Comparison of ENCODE assay signal across 19 cellular contexts in the genomic region with DNA sequence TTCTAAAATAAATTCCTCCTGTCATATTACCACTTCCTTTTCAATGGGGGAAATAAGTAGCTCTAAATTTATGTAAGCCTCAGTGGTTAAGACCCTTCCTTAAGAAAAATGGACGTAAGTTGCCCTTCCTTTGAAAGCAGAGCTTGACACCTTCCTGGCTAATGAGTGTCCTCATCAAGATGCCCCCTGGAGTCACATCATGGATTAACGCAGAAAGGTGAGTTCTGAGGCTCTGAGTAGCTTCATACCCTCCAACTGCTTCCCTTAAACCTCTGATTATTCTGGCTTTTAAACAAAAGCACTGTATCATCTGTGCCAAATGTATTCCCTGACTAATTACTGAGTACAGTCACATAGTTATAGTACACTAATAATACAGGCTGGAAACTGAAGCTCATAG.
"Had no signal": no experiment of that assay in that cellular context is flagged by ENCODE, and none has a peak within 500 bp of the region (broad histone marks: within the 10 kb centered on the region; RNA-seq: fewer than 3 reads in every experiment).

No MANE protein-coding gene starts in this region.

- H3K4me1 ChIP-seq: neural progenitor cell, prostate gland, right atrium auricular region, suprapubic skin had no signal

- H3K9ac ChIP-seq: neural progenitor cell had no signal

- H3K4me3 ChIP-seq: cardiac muscle cell, lung, neural progenitor cell, prostate gland, right atrium auricular region, suprapubic skin had no signal

- H2AFZ ChIP-seq: neural progenitor cell had no signal

- H3K9me3 Mint-ChIP-seq: activated CD4-positive, alpha-beta memory T cell treated with anti-CD3 and anti-CD28 coated beads for 36 hours; neural progenitor cell; stimulated activated naive CD8-positive, alpha-beta T cell treated with anti-CD3 and anti-CD28 coated beads, Interleukin-15, amount 100 ng/mL, for 72 hours; WTC11 had no signal

- H3K4me3 Mint-ChIP-seq: activated CD4-positive, alpha-beta memory T cell treated with anti-CD3 and anti-CD28 coated beads for 36 hours; activated CD4-positive, alpha-beta T cell treated with anti-CD3 and anti-CD28 coated beads for 36 hours; neural progenitor cell; stimulated activated naive CD8-positive, alpha-beta T cell treated with anti-CD3 and anti-CD28 coated beads, Interleukin-15, amount 100 ng/mL, for 72 hours; WTC11 had no signal

- H3K27me3 ChIP-seq: cardiac muscle cell, neural progenitor cell, right atrium auricular region, suprapubic skin had no signal

- H3K9me3 ChIP-seq: prostate gland, right atrium auricular region, suprapubic skin had no signal

- H3K27me3 Mint-ChIP-seq: activated CD4-positive, alpha-beta memory T cell treated with anti-CD3 and anti-CD28 coated beads for 36 hours; activated CD4-positive, alpha-beta T cell treated with anti-CD3 and anti-CD28 coated beads for 36 hours; stimulated activated naive CD8-positive, alpha-beta T cell treated with anti-CD3 and anti-CD28 coated beads, Interleukin-15, amount 100 ng/mL, for 72 hours had no signal

- H3K4me1 Mint-ChIP-seq: neural progenitor cell, WTC11 had no signal

- H3K36me3 ChIP-seq: neural progenitor cell, prostate gland had no signal

- H3K4me2 ChIP-seq: neural progenitor cell had no signal

- ATAC-seq: activated CD4-positive, alpha-beta T cell treated with anti-CD3 and anti-CD28 coated beads for 36 hours; stimulated activated naive CD8-positive, alpha-beta T cell treated with anti-CD3 and anti-CD28 coated beads, Interleukin-15, amount 100 ng/mL, for 72 hours; WTC11 had no signal

- H3K27ac ChIP-seq: cardiac muscle cell, neural progenitor cell, prostate gland, right atrium auricular region, suprapubic skin had no signal

- H3K27ac Mint-ChIP-seq: activated CD4-positive, alpha-beta memory T cell treated with anti-CD3 and anti-CD28 coated beads for 36 hours; neural progenitor cell; WTC11 had no signal

- DNase-seq: activated CD4-positive, alpha-beta memory T cell treated with anti-CD3 and anti-CD28 coated beads for 36 hours; activated CD4-positive, alpha-beta T cell treated with anti-CD3 and anti-CD28 coated beads for 36 hours; activated effector memory CD4-positive, alpha-beta T cell treated with Interleukin-2 at 50 U/mL for 16 hours; activated naive CD4-positive, alpha-beta T cell treated with anti-CD3 and anti-CD28 coated beads, Interleukin-2, amount 50 U/mL, for 16 hours; erythroblast; foreskin melanocyte; hypothalamus; midbrain; stimulated activated CD4-positive, alpha-beta T cell treated with anti-CD3 and anti-CD28 coated beads, Interleukin-12 subunit alpha, Interleukin-12 subunit beta, amount 100 ng/mL, for 4 hours; stimulated activated CD4-positive, alpha-beta T cell treated with anti-CD3 and anti-CD28 coated beads, Interleukin-1b, Interleukin-23, amount 100 ng/mL, for 48 hours; stimulated activated naive CD8-positive, alpha-beta T cell treated with anti-CD3 and anti-CD28 coated beads, Interleukin-15, amount 100 ng/mL, for 72 hours; trophoblast cell had no signal
